8 cellular contexts compared by ENCODE assay signal in genomic region chr7:129189661-129190310, GRCh38. TPM values are rescaled to one million over a fixed set of nuclear protein-coding genes. Genes with fewer than 3 reads are reported as not detected.
DNase-seq lines count a peak whose midpoint lies in the region; ATAC-seq and TF ChIP-seq lines count a peak whose summit lies in the region.

No MANE protein-coding gene starts in this region.

- H3K27me3 ChIP-seq in lower lobe of right lung (ENCODE audit: low read depth) (peaks cover 49% of the 10 kb centered on the region), tibial artery (no peaks in the 10 kb centered on the region)

- ATAC-seq in activated T-cell treated with anti-CD3 and anti-CD28 coated beads, Interleukin-2, amount 50 U/mL, for 72 hours (replicated peaks in 1 of 2): no peak
- ATAC-seq in lower lobe of right lung: no peak
- ATAC-seq in left colon: no peak

- no peaks in the 10 kb centered on the region for H3K9me3 Mint-ChIP-seq in activated T-cell treated with anti-CD3 and anti-CD28 coated beads, Interleukin-2, amount 50 U/mL, for 72 hours

- peaks cover 64% of the 10 kb centered on the region for H3K27me3 Mint-ChIP-seq in activated T-cell treated with anti-CD3 and anti-CD28 coated beads, Interleukin-2, amount 50 U/mL, for 72 hours (ENCODE audit: low read depth)

- in situ Hi-C loops in astrocyte of the cerebellum (cut with HindIII; ENCODE audit: low sequenced_read_pairs): no loop called here

- H3K4me3 ChIP-seq in astrocyte of the cerebellum (ENCODE audit: low read depth, low read length) (peak overlapping the region; percentile 78), lower lobe of right lung (peak overlapping the region; percentile 68), tibial artery (peak overlapping the region; percentile 63 to 73)

- intact Hi-C loops in lower lobe of right lung (cut with DNase I) (no loop called here), tibial artery (cut with DNase I; ENCODE audit: low total_unique reads) (no loop called here), left colon (cut with DNase I, micrococcal nuclease) (no loop called here)

- H3K27ac Mint-ChIP-seq in activated T-cell treated with anti-CD3 and anti-CD28 coated beads, Interleukin-2, amount 50 U/mL, for 72 hours: no peak overlapping the region

- H3K27ac ChIP-seq in lower lobe of right lung (no peak overlapping the region), tibial artery (peak overlapping the region in 1 of 2 donors; percentile 18)

- peaks cover 8% of the 10 kb centered on the region for H3K4me1 Mint-ChIP-seq in activated T-cell treated with anti-CD3 and anti-CD28 coated beads, Interleukin-2, amount 50 U/mL, for 72 hours (ENCODE audit: low read depth)

- peak overlapping the region; percentile 72 to 79 for H3K4me3 Mint-ChIP-seq in activated T-cell treated with anti-CD3 and anti-CD28 coated beads, Interleukin-2, amount 50 U/mL, for 72 hours

- H3K9me3 ChIP-seq in lower lobe of right lung (no peaks in the 10 kb centered on the region), tibial artery (no peaks in the 10 kb centered on the region)

- TF ChIP-seq CTCF in astrocyte of the cerebellum (IDR thresholded peaks at IDR 0.05; ENCODE audit: low read depth, low read length, missing control alignments) (no peak), lower lobe of right lung (IDR thresholded peaks at IDR 0.05) (no peak), tibial artery (IDR thresholded peaks at IDR 0.05) (no peak)

- DNase-seq in activated T-cell treated with anti-CD3 and anti-CD28 coated beads, Interleukin-2, amount 50 U/mL, for 72 hours: no peak
- no peak for DNase-seq in activated T-cell treated with anti-CD3 and anti-CD28 coated beads, Interleukin-2, amount 50 U/mL, for 48 hours
- DNase-seq in astrocyte of the cerebellum (ENCODE audit: low read depth): no peak
- DNase-seq in lower lobe of right lung: no peak
- no peak for DNase-seq in tibial artery
- DNase-seq in left colon: no peak
- DNase-seq in hippocampal formation (lab: John Stamatoyannopoulos, UW): no peak
- DNase-seq in NCI-H2029 treated with DMSO at 0.1 percent for 48 hours (lab: John Stamatoyannopoulos, UW): no peak

- H3K4me1 ChIP-seq in lower lobe of right lung (peaks cover 16% of the 10 kb centered on the region), tibial artery (peaks cover 0 to 27% (median 6%) of the 10 kb centered on the region in 4 donors)

- H3K36me3 ChIP-seq in lower lobe of right lung (no peaks in the 10 kb centered on the region), tibial artery (no peaks in the 10 kb centered on the region)

- H3K36me3 Mint-ChIP-seq in activated T-cell treated with anti-CD3 and anti-CD28 coated beads, Interleukin-2, amount 50 U/mL, for 72 hours (ENCODE audit: insufficient read depth in 2 of 2): no peaks in the 10 kb centered on the region

RNA-seq across cellular contexts. Expression of gene SMO, which starts 1.4 kb away (rescaled TPM):
- total RNA-seq in activated T-cell treated with anti-CD3 and anti-CD28 coated beads, Interleukin-2, amount 50 U/mL, for 72 hours: 1 to 10 TPM in 1 of 2 donors, under 1 TPM in 1; 0.84 to 2.0 TPM
- total RNA-seq in lower lobe of right lung (3.1 TPM), left colon (1 to 10 TPM; 1.5 to 3.6 TPM)

RNA-seq across cellular contexts. Expression of gene AHCYL2, which starts 35.0 kb away (rescaled TPM):
- total RNA-seq in activated T-cell treated with anti-CD3 and anti-CD28 coated beads, Interleukin-2, amount 50 U/mL, for 72 hours: 10 to 100 TPM; 40.8 to 44.8 TPM
- total RNA-seq in lower lobe of right lung: 91.0 TPM
- total RNA-seq in left colon: 100 to 1,000 TPM; 482 to 555 TPM

RNA-seq across cellular contexts. Expression of gene TSPAN33, which starts 45.3 kb away (rescaled TPM):
- total RNA-seq in activated T-cell treated with anti-CD3 and anti-CD28 coated beads, Interleukin-2, amount 50 U/mL, for 72 hours: 10 to 100 TPM; 17.3 to 31.5 TPM
- 9.5 TPM for total RNA-seq in lower lobe of right lung
- total RNA-seq in left colon: 1 to 10 TPM; 4.8 to 7.5 TPM
